ENCODE assay signal across 11 cellular contexts in genomic region chr15:30999729-31000128, GRCh38.
"Had no signal": no experiment of that assay in that cellular context is flagged by ENCODE, and none has a peak within 500 bp of the region (broad histone marks: within the 10 kb centered on the region; RNA-seq: fewer than 3 reads in every experiment).

No MANE protein-coding gene starts in this region.

- H3K9ac ChIP-seq: GM23248 had no signal

- H3K36me3 ChIP-seq: HAP-1 had no signal

- FAIRE-seq: H1, H54 had no signal

- H3K27ac ChIP-seq: GM23248 had no signal

- H3K9me3 Mint-ChIP-seq: GM23338, H9, HFFc6 had no signal

- H2AFZ ChIP-seq: GM23248, GM23338 had no signal

- DNase-seq: GM23248, GOT3, H7, H9, HCEC 1CT, HFFc6 had no signal

- ATAC-seq: GM23338, HCT116 had no signal

- H3K4me2 ChIP-seq: GM23338 had no signal

- H3K4me1 ChIP-seq: HAP-1 had no signal

- H3K4me3 Mint-ChIP-seq: GM23338, H9, HFFc6 had no signal

- H3K27ac Mint-ChIP-seq: GM23338, H9, HFFc6 had no signal

- H3K9me3 ChIP-seq: HAP-1 had no signal

- H3K4me3 ChIP-seq: GM23248, GM23338, HAP-1 had no signal
